10 cellular contexts compared by ENCODE assay signal in genomic region chr21:42093991-42094417, GRCh38. TPM values are rescaled to one million over a fixed set of nuclear protein-coding genes. Genes with fewer than 3 reads are reported as not detected.
DNase-seq lines count a peak whose midpoint lies in the region; ATAC-seq and TF ChIP-seq lines count a peak whose summit lies in the region.
"Had no signal": no experiment of that assay in that cellular context is flagged by ENCODE, and none has a peak within 500 bp of the region (broad histone marks: within the 10 kb centered on the region; RNA-seq: fewer than 3 reads in every experiment).

No MANE protein-coding gene starts in this region.

- no peak overlapping the region for H3K27ac Mint-ChIP-seq in CD8-positive, alpha-beta T cell
- no peak overlapping the region for H3K27ac Mint-ChIP-seq in immature natural killer cell
- H3K27ac Mint-ChIP-seq: activated naive CD8-positive, alpha-beta T cell treated with anti-CD3 and anti-CD28 coated beads, Interleukin-2, amount 10 ng/mL, durations not matched to agents 7 days and 5 days had no signal

- H3K27me3 ChIP-seq in SJSA1 (replicated peaks): no peaks in the 10 kb centered on the region
- peaks cover 13% of the 10 kb centered on the region for H3K27me3 ChIP-seq in fibroblast of lung (ENCODE audit: control insufficient read depth, insufficient read depth, low read length)
- peaks cover 0 to 7% (median 6%) of the 10 kb centered on the region in 3 donors for H3K27me3 ChIP-seq in gastrocnemius medialis
- no peaks in the 10 kb centered on the region for H3K27me3 ChIP-seq in CD8-positive, alpha-beta T cell (ENCODE audit: insufficient read depth, low read length)

- TF ChIP-seq POLR2A in gastrocnemius medialis (IDR thresholded peaks at IDR 0.05): no peak

- peaks cover 3% of the 10 kb centered on the region for H3K9me3 Mint-ChIP-seq in CD8-positive, alpha-beta T cell
- H3K9me3 Mint-ChIP-seq in immature natural killer cell: peaks cover 0 to 9% (median 2%) of the 10 kb centered on the region in 6 donors
- H3K9me3 Mint-ChIP-seq: activated naive CD8-positive, alpha-beta T cell treated with anti-CD3 and anti-CD28 coated beads, Interleukin-2, amount 10 ng/mL, durations not matched to agents 7 days and 5 days had no signal

- in situ Hi-C loops in gastrocnemius medialis (cut with MboI; ENCODE audit: low sequenced_read_pairs in 4 of 4): no loop called here

- H3K36me3 ChIP-seq in SJSA1 (no peaks in the 10 kb centered on the region), fibroblast of lung (ENCODE audit: control insufficient read depth, insufficient read depth, low read length) (no peaks in the 10 kb centered on the region), gastrocnemius medialis (no peaks in the 10 kb centered on the region)
- H3K36me3 ChIP-seq in CD8-positive, alpha-beta T cell (ENCODE audit: insufficient read depth, low read length): no peaks in the 10 kb centered on the region

- intact Hi-C loops in gastrocnemius medialis (cut with DNase I; ENCODE audit: low total_unique reads): loop anchor here (5.0 kb wide), 1 partner anchor 143 kb away; no protein-coding TSS in a partner anchor
- intact Hi-C loops in CD8-positive, alpha-beta T cell (cut with DNase I, micrococcal nuclease): no loop called here

- DNase-seq in GM04504 (ENCODE audit: low read depth) (peak; percentile 57), SJSA1 (ENCODE audit: low read depth in 1 of 2, low spot score in 2 of 2) (peak; percentile 85 to 90), fibroblast of lung (ENCODE audit: low read depth in 2 of 2) (peak; percentile 83 to 98), gastrocnemius medialis (peak in 1 of 2 donors; percentile 39), immature natural killer cell (no peak), globus pallidus (ENCODE audit: low spot score) (no peak)
- no peak for DNase-seq in CD8-positive, alpha-beta T cell
- DNase-seq: activated naive CD8-positive, alpha-beta T cell treated with anti-CD3 and anti-CD28 coated beads, Interleukin-2, amount 10 ng/mL, durations not matched to agents 7 days and 5 days had no signal

- TF ChIP-seq CTCF in fibroblast of lung (conservative IDR thresholded peaks at IDR 0.05 in 1 of 2, IDR thresholded peaks at IDR 0.05 in 1 of 2; ENCODE audit: low read depth in 1 of 2, low read length in 2 of 2): no peak
- no peak for TF ChIP-seq CTCF in gastrocnemius medialis (IDR thresholded peaks at IDR 0.05 in 4 of 5, conservative IDR thresholded peaks at IDR 0.05 in 1 of 5)
- no peak for TF ChIP-seq CTCF in CD8-positive, alpha-beta T cell (IDR thresholded peaks at IDR 0.05)

- H2AFZ ChIP-seq in fibroblast of lung (ENCODE audit: low read length): no peak overlapping the region

- peak; percentile 74 to 83 for ATAC-seq in gastrocnemius medialis
- ATAC-seq in CD8-positive, alpha-beta T cell: no peak
- ATAC-seq in HG02678 (IDR thresholded peaks at IDR 0.05; ENCODE audit: unreplicated experiment): no peak
- ATAC-seq: right cardiac atrium had no signal

- H3K27ac ChIP-seq in SJSA1: peak overlapping the region; percentile 70
- peak overlapping the region; percentile 17 for H3K27ac ChIP-seq in fibroblast of lung (ENCODE audit: insufficient read depth, low read length)
- H3K27ac ChIP-seq in gastrocnemius medialis: peak overlapping the region in 3 of 4 donors; percentile 14 to 66 (median 40)
- H3K27ac ChIP-seq in CD8-positive, alpha-beta T cell (ENCODE audit: low read depth, low read length): no peak overlapping the region

- H3K9me3 ChIP-seq in SJSA1 (replicated peaks) (no peaks in the 10 kb centered on the region), fibroblast of lung (ENCODE audit: control insufficient read depth, insufficient read depth, low read depth, low read length) (no peaks in the 10 kb centered on the region), gastrocnemius medialis (no peaks in the 10 kb centered on the region)
- H3K9me3 ChIP-seq in CD8-positive, alpha-beta T cell (ENCODE audit: low read length): no peaks in the 10 kb centered on the region

- H3K4me3 ChIP-seq in SJSA1 (no peak overlapping the region), fibroblast of lung (replicated peaks in 1 of 4; ENCODE audit: control extremely low read depth in 1 of 4, insufficient read depth in 1 of 4, low read depth in 3 of 4, low read length in 4 of 4) (no peak overlapping the region), gastrocnemius medialis (no peak overlapping the region)
- H3K4me3 ChIP-seq in CD8-positive, alpha-beta T cell (ENCODE audit: low read depth, low read length): no peak overlapping the region

- H3K27me3 Mint-ChIP-seq in CD8-positive, alpha-beta T cell (ENCODE audit: low read depth): no peaks in the 10 kb centered on the region
- peaks cover 6 to 19% (median 16%) of the 10 kb centered on the region in 3 donors for H3K27me3 Mint-ChIP-seq in immature natural killer cell (ENCODE audit: low read depth in 3 of 3)
- H3K27me3 Mint-ChIP-seq: activated naive CD8-positive, alpha-beta T cell treated with anti-CD3 and anti-CD28 coated beads, Interleukin-2, amount 10 ng/mL, durations not matched to agents 7 days and 5 days had no signal

- peak overlapping the region; percentile 0 for H3K4me2 ChIP-seq in fibroblast of lung (ENCODE audit: extremely low read depth, insufficient read depth, low read length)

- CTCF ChIA-PET in CD8-positive, alpha-beta T cell (lab: Charles Lee): no interaction called here

- H3K4me1 ChIP-seq in SJSA1 (replicated peaks) (peaks cover 36% of the 10 kb centered on the region), fibroblast of lung (ENCODE audit: control insufficient read depth, extremely low read depth, insufficient read depth, low read length) (peaks cover 6% of the 10 kb centered on the region), gastrocnemius medialis (no peaks in the 10 kb centered on the region)
- peaks cover 9% of the 10 kb centered on the region for H3K4me1 ChIP-seq in CD8-positive, alpha-beta T cell (ENCODE audit: insufficient read depth, low read length)

- no peaks in the 10 kb centered on the region for H3K36me3 Mint-ChIP-seq in CD8-positive, alpha-beta T cell
- H3K36me3 Mint-ChIP-seq in immature natural killer cell: peaks cover 0 to 4% (median 0%) of the 10 kb centered on the region in 3 donors
- H3K36me3 Mint-ChIP-seq: activated naive CD8-positive, alpha-beta T cell treated with anti-CD3 and anti-CD28 coated beads, Interleukin-2, amount 10 ng/mL, durations not matched to agents 7 days and 5 days had no signal

- POLR2A ChIA-PET in CD8-positive, alpha-beta T cell (lab: Charles Lee): no interaction called here

- H3K79me2 ChIP-seq in fibroblast of lung (ENCODE audit: control insufficient read depth, insufficient read depth, low read length): no peaks in the 10 kb centered on the region

- peaks cover 7% of the 10 kb centered on the region for H3K4me1 Mint-ChIP-seq in CD8-positive, alpha-beta T cell (ENCODE audit: low read depth)
- H3K4me1 Mint-ChIP-seq in immature natural killer cell: peaks cover 13 to 17% of the 10 kb centered on the region in 2 donors

- H3K4me3 Mint-ChIP-seq in CD8-positive, alpha-beta T cell: no peak overlapping the region
- H3K4me3 Mint-ChIP-seq in immature natural killer cell: no peak overlapping the region
- H3K4me3 Mint-ChIP-seq: activated naive CD8-positive, alpha-beta T cell treated with anti-CD3 and anti-CD28 coated beads, Interleukin-2, amount 10 ng/mL, durations not matched to agents 7 days and 5 days had no signal

- no peak overlapping the region for H3K9ac ChIP-seq in fibroblast of lung (ENCODE audit: insufficient read depth, low read length)

- no peaks in the 10 kb centered on the region for H4K20me1 ChIP-seq in fibroblast of lung (ENCODE audit: control insufficient read depth, extremely low read depth, insufficient read depth, low read length)

RNA-seq across cellular contexts. Expression of gene UMODL1, which starts 22.9 kb away (rescaled TPM):
- 0.22 TPM in 1 of 2 replicates, not detected in the other for total RNA-seq in SJSA1 (2014; rRNA removed; shearing (Covaris generic))
- total RNA-seq in fibroblast of lung (not detected in 2 replicates), gastrocnemius medialis (under 1 TPM in 1 of 4 donors, not detected in 3; 0.13 TPM)
- polyA plus RNA-seq in fibroblast of lung (not detected in 2 replicates), immature natural killer cell (not detected)
- not detected in 2 replicates for polyA plus RNA-seq in fibroblast of lung (2012)
- not detected in 2 replicates for polyA minus RNA-seq in fibroblast of lung (ENCODE audit: low replicate concordance)
- under 1 TPM; 0.50 to 0.54 TPM for total RNA-seq in CD8-positive, alpha-beta T cell
- total RNA-seq: right cardiac atrium had no signal
- polyA plus RNA-seq: right cardiac atrium had no signal

Comparison
In these comparisons a context has a peak if more than half of its experiments do, and no peak if none do; other contexts are left out.
1. DNase-seq: peak in GM04504 (single experiment), SJSA1 (2 of 2) and fibroblast of lung (2 of 2); none in CD8-positive, alpha-beta T cell (0 of 7), immature natural killer cell (0 of 3) and globus pallidus (single experiment).
2. ATAC-seq: peak in gastrocnemius medialis (2 of 2); none in CD8-positive, alpha-beta T cell (single experiment) and HG02678 (single experiment).